In the genomic region with DNA sequence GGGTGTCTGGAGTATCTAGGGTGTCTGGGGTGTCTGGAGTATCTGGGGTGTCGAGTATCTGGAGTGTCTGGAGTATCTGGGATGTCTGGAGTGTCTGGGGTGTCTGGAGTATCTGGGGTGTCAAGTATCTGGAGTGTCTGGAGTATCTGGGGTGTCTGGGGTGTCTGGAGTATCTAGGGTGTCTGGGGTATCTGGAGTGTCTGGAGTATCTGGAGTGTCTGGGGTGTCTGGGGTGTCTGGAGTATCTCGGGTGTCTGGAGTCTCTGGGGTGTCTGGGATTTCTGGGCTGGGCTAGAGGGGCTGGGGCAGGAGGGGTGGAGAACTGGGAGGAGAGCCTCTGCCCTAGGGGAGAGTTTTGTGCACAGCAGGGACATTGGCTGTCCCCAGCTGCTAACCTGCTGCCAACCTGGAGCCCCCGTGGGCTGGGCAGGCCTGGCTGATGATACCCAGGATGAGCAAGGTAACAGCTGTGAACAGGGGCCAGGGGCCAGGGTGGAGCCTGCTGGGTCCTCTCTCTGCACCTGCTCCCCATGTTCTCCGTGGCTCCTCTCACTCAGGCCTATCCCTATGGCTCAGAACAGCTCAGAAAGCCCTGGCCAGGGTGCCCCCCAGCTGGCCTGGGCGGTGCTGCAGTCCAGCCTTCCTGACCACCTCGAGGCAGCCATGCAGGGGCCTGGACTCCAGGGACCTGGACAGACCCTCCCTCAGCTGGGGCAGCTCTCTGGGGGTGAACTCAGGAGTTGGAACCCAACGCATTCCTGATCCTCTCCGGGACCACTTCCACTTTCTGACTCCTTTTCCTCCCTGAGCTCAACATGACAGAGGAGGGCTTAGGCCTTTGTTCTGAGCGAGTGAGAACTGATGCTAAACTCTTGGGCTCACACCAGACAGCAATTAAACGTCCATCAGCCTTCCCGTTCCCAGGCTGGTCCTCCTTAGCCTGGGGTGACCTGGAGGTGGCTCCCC, we compare ENCODE assay signal across 1 cellular context.
TF ChIP-seq lines count a peak whose summit lies in the region.

No MANE protein-coding gene starts in this region.

TF ChIP-seq in HEK293, 187 proteins besides CTCF, POLR2A, EP300 and RAD21 (continued from another document):
- TF ChIP-seq, protein P1, sequence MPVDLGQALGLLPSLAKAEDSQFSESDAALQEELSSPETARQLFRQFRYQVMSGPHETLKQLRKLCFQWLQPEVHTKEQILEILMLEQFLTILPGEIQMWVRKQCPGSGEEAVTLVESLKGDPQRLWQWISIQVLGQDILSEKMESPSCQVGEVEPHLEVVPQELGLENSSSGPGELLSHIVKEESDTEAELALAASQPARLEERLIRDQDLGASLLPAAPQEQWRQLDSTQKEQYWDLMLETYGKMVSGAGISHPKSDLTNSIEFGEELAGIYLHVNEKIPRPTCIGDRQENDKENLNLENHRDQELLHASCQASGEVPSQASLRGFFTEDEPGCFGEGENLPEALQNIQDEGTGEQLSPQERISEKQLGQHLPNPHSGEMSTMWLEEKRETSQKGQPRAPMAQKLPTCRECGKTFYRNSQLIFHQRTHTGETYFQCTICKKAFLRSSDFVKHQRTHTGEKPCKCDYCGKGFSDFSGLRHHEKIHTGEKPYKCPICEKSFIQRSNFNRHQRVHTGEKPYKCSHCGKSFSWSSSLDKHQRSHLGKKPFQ (tag by site-specific recombination; IDR thresholded peaks at IDR 0.05) = peak; percentile 63; the same call in 1 of the 2 replicates
- TF ChIP-seq ZIC2 (tag by site-specific recombination; IDR thresholded peaks at IDR 0.05) (peak; percentile 70), ZNF785 (tag by site-specific recombination; IDR thresholded peaks at IDR 0.05) (no peak)
